In the genomic region with DNA sequence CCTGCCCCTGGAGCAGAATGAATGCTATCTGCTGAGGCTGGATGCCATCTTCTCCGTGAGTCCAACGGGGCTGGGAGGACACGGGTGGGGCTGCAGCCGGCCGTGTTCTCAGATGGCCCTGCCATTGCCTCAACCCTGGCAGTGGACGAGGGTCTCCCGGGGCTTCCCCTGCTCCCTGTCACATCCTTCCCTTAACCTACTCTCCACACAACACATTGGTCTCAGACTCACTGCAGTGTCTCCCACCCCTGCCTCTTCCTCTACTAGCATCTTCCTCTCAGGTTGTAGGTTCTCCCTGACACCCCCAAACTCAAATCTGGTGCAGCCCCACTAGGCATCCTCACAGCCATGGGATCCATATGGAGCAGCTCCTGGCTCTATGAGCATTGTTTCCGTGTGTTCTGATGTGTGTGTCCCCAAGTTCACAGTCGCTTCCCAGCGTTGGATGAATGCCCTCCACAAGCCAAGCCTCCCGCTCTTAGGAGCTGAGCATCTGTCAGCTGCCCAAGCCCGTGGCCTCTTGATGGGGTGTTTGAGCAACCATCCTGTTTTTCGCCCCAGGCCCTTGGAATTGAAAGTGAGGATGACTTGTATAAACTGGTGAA, we compare ENCODE assay signal across 26 cellular contexts. TPM values are rescaled to one million over a fixed set of nuclear protein-coding genes. Genes with fewer than 3 reads are reported as not detected.
DNase-seq lines count a peak whose midpoint lies in the region; ATAC-seq, FAIRE-seq and TF ChIP-seq lines count a peak whose summit lies in the region.
"Had no signal": no experiment of that assay in that cellular context is flagged by ENCODE, and none has a peak within 500 bp of the region (broad histone marks: within the 10 kb centered on the region; RNA-seq: fewer than 3 reads in every experiment).

No MANE protein-coding gene starts in this region.

- H3K4ac ChIP-seq in mesenchymal stem cell (ENCODE audit: low read depth in 1 of 2, low read length in 2 of 2), result no peak overlapping the region

- H3K4me2 ChIP-seq in mesenchymal stem cell (ENCODE audit: low read length, poor library complexity, severe bottlenecking), result no peak overlapping the region

- H3K27ac ChIP-seq in right atrium auricular region, result no peak overlapping the region
- H3K27ac ChIP-seq in heart right ventricle, result no peak overlapping the region
- no peak overlapping the region for H3K27ac ChIP-seq in mesenchymal stem cell (ENCODE audit: low read length, poor library complexity, severe bottlenecking)
- peak overlapping the region; percentile 70 for H3K27ac ChIP-seq in neutrophil
- H3K27ac ChIP-seq: 22Rv1; BLaER1 treated with 17β-estradiol and CSF1 and Interleukin-3, amounts not matched to agents 10 nM and 100 nM; GM23248 had no signal

- no peaks in the 10 kb centered on the region for H3K79me1 ChIP-seq in mesenchymal stem cell (replicated peaks; ENCODE audit: low read length, poor library complexity, severe bottlenecking)

- H3K36me3 Mint-ChIP-seq in stimulated activated effector memory CD8-positive, alpha-beta T cell treated with anti-CD3 and anti-CD28 coated beads, Interleukin-12 subunit alpha, Interleukin-12 subunit beta, amount 100 ng/mL, for 72 hours, result no peaks in the 10 kb centered on the region
- H3K36me3 Mint-ChIP-seq in activated CD4-positive, alpha-beta T cell treated with anti-CD3 and anti-CD28 coated beads for 36 hours (ENCODE audit: low read depth), result no peaks in the 10 kb centered on the region
- H3K36me3 Mint-ChIP-seq in Caco-2 (ENCODE audit: insufficient read depth, unreplicated experiment), result no peaks in the 10 kb centered on the region
- H3K36me3 Mint-ChIP-seq: CD14-positive monocyte; CD8-positive, alpha-beta memory T cell had no signal

- DNase-seq in right atrium auricular region (ENCODE audit: low spot score) (peak; percentile 30), heart right ventricle (no peak), mesenchymal stem cell (no peak), GM12891 (ENCODE audit: insufficient read length, low spot score) (no peak), Caco-2 (no peak)
- no peak for DNase-seq in stimulated activated effector memory CD8-positive, alpha-beta T cell treated with anti-CD3 and anti-CD28 coated beads, Interleukin-12 subunit alpha, Interleukin-12 subunit beta, amount 100 ng/mL, for 72 hours (ENCODE audit: low spot score in 2 of 2)
- no peak for DNase-seq in activated CD4-positive, alpha-beta T cell treated with anti-CD3 and anti-CD28 coated beads for 36 hours
- DNase-seq: ACHN; AML-193; BE2C; Calu3; CD4-positive, alpha-beta T cell; CD8-positive, alpha-beta memory T cell; DMS153; DND-41; GM23248; H9 had no signal

- no peak overlapping the region for H2BK15ac ChIP-seq in mesenchymal stem cell (ENCODE audit: low read depth, poor library complexity, severe bottlenecking)

- H3K4me1 Mint-ChIP-seq in stimulated activated effector memory CD8-positive, alpha-beta T cell treated with anti-CD3 and anti-CD28 coated beads, Interleukin-12 subunit alpha, Interleukin-12 subunit beta, amount 100 ng/mL, for 72 hours, result no peaks in the 10 kb centered on the region
- H3K4me1 Mint-ChIP-seq in activated CD4-positive, alpha-beta T cell treated with anti-CD3 and anti-CD28 coated beads for 36 hours, result no peaks in the 10 kb centered on the region
- H3K4me1 Mint-ChIP-seq in Caco-2 (ENCODE audit: low read depth, unreplicated experiment), result peaks cover 22% of the 10 kb centered on the region
- H3K4me1 Mint-ChIP-seq: CD8-positive, alpha-beta memory T cell had no signal

- POLR2A ChIA-PET in activated CD4-positive, alpha-beta T cell treated with anti-CD3 and anti-CD28 coated beads for 36 hours (lab: Charles Lee), result no interaction called here
- POLR2A ChIA-PET in Caco-2 (lab: Charles Lee), result no interaction called here

- peak overlapping the region; percentile 18 for H4K91ac ChIP-seq in mesenchymal stem cell (ENCODE audit: low read length)

- H3K36me3 ChIP-seq in right atrium auricular region (no peaks in the 10 kb centered on the region), heart right ventricle (no peaks in the 10 kb centered on the region), mesenchymal stem cell (ENCODE audit: control insufficient read depth in 1 of 2, insufficient read depth in 2 of 2, low read depth in 1 of 2, low read length in 2 of 2) (no peaks in the 10 kb centered on the region), neutrophil (no peaks in the 10 kb centered on the region), Caco-2 (ENCODE audit: control insufficient read depth, insufficient read depth, low read length) (no peaks in the 10 kb centered on the region)
- H3K36me3 ChIP-seq: BE2C; BLaER1 treated with 17β-estradiol and CSF1 and Interleukin-3, amounts not matched to agents 10 nM and 100 nM had no signal

- H4K8ac ChIP-seq in mesenchymal stem cell (ENCODE audit: low read length), result no peak overlapping the region

- no peak overlapping the region for H3K9ac ChIP-seq in mesenchymal stem cell (ENCODE audit: low read length)
- H3K9ac ChIP-seq: BLaER1 treated with 17β-estradiol and CSF1 and Interleukin-3, amounts not matched to agents 10 nM and 100 nM; GM23248 had no signal

- ATAC-seq in heart right ventricle, result no peak
- peak; percentile 16 for ATAC-seq in stimulated activated effector memory CD8-positive, alpha-beta T cell treated with anti-CD3 and anti-CD28 coated beads, Interleukin-12 subunit alpha, Interleukin-12 subunit beta, amount 100 ng/mL, for 72 hours
- no peak for ATAC-seq in activated CD4-positive, alpha-beta T cell treated with anti-CD3 and anti-CD28 coated beads for 36 hours
- ATAC-seq: HCT116 had no signal

- no peak overlapping the region for H3K18ac ChIP-seq in mesenchymal stem cell (ENCODE audit: low read depth in 1 of 2, low read length in 2 of 2)

- H3K4me3 Mint-ChIP-seq in stimulated activated effector memory CD8-positive, alpha-beta T cell treated with anti-CD3 and anti-CD28 coated beads, Interleukin-12 subunit alpha, Interleukin-12 subunit beta, amount 100 ng/mL, for 72 hours, result no peak overlapping the region
- no peak overlapping the region for H3K4me3 Mint-ChIP-seq in activated CD4-positive, alpha-beta T cell treated with anti-CD3 and anti-CD28 coated beads for 36 hours
- no peak overlapping the region for H3K4me3 Mint-ChIP-seq in Caco-2 (ENCODE audit: unreplicated experiment)
- H3K4me3 Mint-ChIP-seq: CD14-positive monocyte; CD4-positive, alpha-beta T cell; CD8-positive, alpha-beta memory T cell; H9 had no signal

- no peaks in the 10 kb centered on the region for H3K27me3 Mint-ChIP-seq in activated CD4-positive, alpha-beta T cell treated with anti-CD3 and anti-CD28 coated beads for 36 hours
- no peaks in the 10 kb centered on the region for H3K27me3 Mint-ChIP-seq in Caco-2 (ENCODE audit: insufficient read depth, unreplicated experiment)
- H3K27me3 Mint-ChIP-seq: CD4-positive, alpha-beta T cell had no signal

- no peak overlapping the region for H2AK5ac ChIP-seq in mesenchymal stem cell (ENCODE audit: low read length, severe bottlenecking)

- no peak overlapping the region for H2AFZ ChIP-seq in mesenchymal stem cell (ENCODE audit: low read depth, low read length)
- H2AFZ ChIP-seq: GM23248 had no signal

- no peak for FAIRE-seq in GM12891 (lab: Jason Lieb, UNC)
- FAIRE-seq: A204.1, G401.6, GM19239 had no signal

- H3K4me3 ChIP-seq in right atrium auricular region, result no peak overlapping the region
- H3K4me3 ChIP-seq in heart right ventricle, result no peak overlapping the region
- no peak overlapping the region for H3K4me3 ChIP-seq in mesenchymal stem cell (ENCODE audit: insufficient read depth in 1 of 2, low read depth in 1 of 2, low read length in 2 of 2)
- peak overlapping the region in 1 of 2 experiments; percentile 6 for H3K4me3 ChIP-seq in neutrophil (ENCODE audit: low read depth in 1 of 2, low read length in 1 of 2)
- H3K4me3 ChIP-seq in Caco-2 (ENCODE audit: low read depth, low read length), result no peak overlapping the region
- H3K4me3 ChIP-seq: BLaER1 treated with 17β-estradiol and CSF1 and Interleukin-3, amounts not matched to agents 10 nM and 100 nM; GM23248 had no signal

- no peak overlapping the region for H2BK12ac ChIP-seq in mesenchymal stem cell (ENCODE audit: low read length in 2 of 2)

- 83 to 84% methylated on average over 13 of the region's 13 CpGs for WGBS in heart right ventricle, 2 donors
- WGBS in mesenchymal stem cell, result 93% methylated on average over 13 of the region's 13 CpGs

- H2BK120ac ChIP-seq in mesenchymal stem cell (ENCODE audit: low read depth, low read length), result no peak overlapping the region

- no peak overlapping the region for H3K14ac ChIP-seq in mesenchymal stem cell (ENCODE audit: low read length in 2 of 2)

- H3K23ac ChIP-seq in mesenchymal stem cell (ENCODE audit: low read length in 2 of 2), result no peak overlapping the region

- H3K9me3 Mint-ChIP-seq in stimulated activated effector memory CD8-positive, alpha-beta T cell treated with anti-CD3 and anti-CD28 coated beads, Interleukin-12 subunit alpha, Interleukin-12 subunit beta, amount 100 ng/mL, for 72 hours, result no peaks in the 10 kb centered on the region
- no peaks in the 10 kb centered on the region for H3K9me3 Mint-ChIP-seq in activated CD4-positive, alpha-beta T cell treated with anti-CD3 and anti-CD28 coated beads for 36 hours (ENCODE audit: low read depth)
- no peaks in the 10 kb centered on the region for H3K9me3 Mint-ChIP-seq in Caco-2 (ENCODE audit: unreplicated experiment)
- H3K9me3 Mint-ChIP-seq: CD4-positive, alpha-beta T cell; CD8-positive, alpha-beta memory T cell had no signal

- no peak overlapping the region for H2BK5ac ChIP-seq in mesenchymal stem cell (ENCODE audit: low read depth, low read length, poor library complexity, severe bottlenecking)

- H3K4me1 ChIP-seq in right atrium auricular region (no peaks in the 10 kb centered on the region), heart right ventricle (peaks cover 0 to under 1% (median 0%) of the 10 kb centered on the region in 9 donors), mesenchymal stem cell (ENCODE audit: control insufficient read depth, insufficient read depth, low read depth, low read length) (no peaks in the 10 kb centered on the region), neutrophil (ENCODE audit: control insufficient read depth in 1 of 2, insufficient read depth in 1 of 2, low read depth in 1 of 2, low read length in 1 of 2) (peaks cover 23 to 35% of the 10 kb centered on the region in 2 experiments), Caco-2 (peaks cover 12% of the 10 kb centered on the region)
- H3K4me1 ChIP-seq: BE2C had no signal

- intact Hi-C loops in heart right ventricle (cut with DNase I) (no loop called here), Caco-2 (cut with micrococcal nuclease; ENCODE audit: unreplicated experiment) (no loop called here)
- intact Hi-C loops in activated CD4-positive, alpha-beta T cell treated with anti-CD3 and anti-CD28 coated beads for 36 hours (cut with DNase I, micrococcal nuclease), result no loop called here

- TF ChIP-seq CTCF in right atrium auricular region (IDR thresholded peaks at IDR 0.05) (no peak), heart right ventricle (IDR thresholded peaks at IDR 0.05) (no peak), neutrophil (IDR thresholded peaks at IDR 0.05) (no peak), Caco-2 (IDR thresholded peaks at IDR 0.05; ENCODE audit: insufficient read depth in 1 of 2, low read depth in 1 of 2, low read length in 1 of 2, severe bottlenecking in 1 of 2, unreplicated experiment in 1 of 2) (no peak)

- TF ChIP-seq POLR2A in GM12891 (IDR thresholded peaks at IDR 0.05; ENCODE audit: low read depth, low read length), result no peak

- no peaks in the 10 kb centered on the region for H3K9me3 ChIP-seq in right atrium auricular region
- H3K9me3 ChIP-seq in heart right ventricle, result peaks cover 0 to 6% (median 0%) of the 10 kb centered on the region in 11 donors
- no peaks in the 10 kb centered on the region for H3K9me3 ChIP-seq in mesenchymal stem cell (ENCODE audit: control insufficient read depth, low read length)
- H3K9me3 ChIP-seq in neutrophil, result no peaks in the 10 kb centered on the region
- H3K9me3 ChIP-seq in Caco-2, result no peaks in the 10 kb centered on the region
- H3K9me3 ChIP-seq: BE2C; BLaER1 treated with 17β-estradiol and CSF1 and Interleukin-3, amounts not matched to agents 10 nM and 100 nM had no signal

- BruUV-seq in Caco-2 (replicated peaks; lab: Mats Ljungman, UMichigan), result no TSS peak

- H3K27me3 ChIP-seq in right atrium auricular region, result no peaks in the 10 kb centered on the region
- peaks cover 0 to 7% (median 0%) of the 10 kb centered on the region in 7 donors for H3K27me3 ChIP-seq in heart right ventricle
- H3K27me3 ChIP-seq in mesenchymal stem cell (ENCODE audit: control insufficient read depth in 1 of 2, insufficient read depth in 1 of 2, low read length in 2 of 2), result peaks cover 20 to 22% of the 10 kb centered on the region in 2 experiments
- no peaks in the 10 kb centered on the region for H3K27me3 ChIP-seq in neutrophil
- no peaks in the 10 kb centered on the region for H3K27me3 ChIP-seq in Caco-2 (replicated peaks; ENCODE audit: control insufficient read depth, insufficient read depth, low read length)
- H3K27me3 ChIP-seq: BE2C; BLaER1 treated with 17β-estradiol and CSF1 and Interleukin-3, amounts not matched to agents 10 nM and 100 nM had no signal

- CTCF ChIA-PET in activated CD4-positive, alpha-beta T cell treated with anti-CD3 and anti-CD28 coated beads for 36 hours (lab: Charles Lee), result interaction anchor here (0.9 kb wide), 1 partner anchor 40 kb away, joined by 4 read pairs; no protein-coding TSS in a partner anchor
- CTCF ChIA-PET in Caco-2 (lab: Charles Lee), result no interaction called here

- H3K27ac Mint-ChIP-seq in stimulated activated effector memory CD8-positive, alpha-beta T cell treated with anti-CD3 and anti-CD28 coated beads, Interleukin-12 subunit alpha, Interleukin-12 subunit beta, amount 100 ng/mL, for 72 hours, result no peak overlapping the region
- no peak overlapping the region for H3K27ac Mint-ChIP-seq in activated CD4-positive, alpha-beta T cell treated with anti-CD3 and anti-CD28 coated beads for 36 hours
- no peak overlapping the region for H3K27ac Mint-ChIP-seq in Caco-2 (ENCODE audit: unreplicated experiment)
- H3K27ac Mint-ChIP-seq: CD4-positive, alpha-beta T cell had no signal

RNA-seq across cellular contexts. Expression of a gene that starts 27.8 kb away (rescaled TPM):
- total RNA-seq in right atrium auricular region, result under 1 TPM; 0.08 to 0.33 TPM
- under 1 TPM in 3 of 10 donors, not detected in 7; 0.05 to 0.25 (median 0.10) TPM for total RNA-seq in heart right ventricle
- under 1 TPM in 1 of 2 donors, not detected in 1; 0.03 TPM for polyA plus RNA-seq in heart right ventricle
- not detected for polyA plus RNA-seq in mesenchymal stem cell (2013, experiment 1 of 2)
- not detected for polyA plus RNA-seq in mesenchymal stem cell (2013, experiment 2 of 2)
- 0.04 TPM for polyA plus RNA-seq in GM12891 (2012; ENCODE audit: low read depth, missing spikeins)
- 1 to 10 TPM; 1.9 to 2.3 TPM for total RNA-seq in activated CD4-positive, alpha-beta T cell treated with anti-CD3 and anti-CD28 coated beads for 36 hours
- total RNA-seq in Caco-2 (2022), result 0.09 TPM in 2 replicates
- total RNA-seq: Calu3, H4 had no signal
- polyA plus RNA-seq: CD14-positive monocyte had no signal

RNA-seq across cellular contexts. Expression of a gene that starts 48.4 kb away (rescaled TPM):
- total RNA-seq in right atrium auricular region (not detected), heart right ventricle (under 1 TPM in 3 of 10 donors, not detected in 7; 0.17 to 0.37 (median 0.23) TPM), Caco-2 (2022) (0.49 and 1.1 TPM in 2 replicates)
- under 1 TPM in 1 of 2 donors, not detected in 1; 0.06 TPM for polyA plus RNA-seq in heart right ventricle
- 0.22 TPM for polyA plus RNA-seq in mesenchymal stem cell (2013, experiment 1 of 2)
- 0.21 TPM for polyA plus RNA-seq in mesenchymal stem cell (2013, experiment 2 of 2)
- not detected for polyA plus RNA-seq in GM12891 (2012; ENCODE audit: low read depth, missing spikeins)
- not detected for total RNA-seq in activated CD4-positive, alpha-beta T cell treated with anti-CD3 and anti-CD28 coated beads for 36 hours
- total RNA-seq: Calu3; CD4-positive, alpha-beta T cell; CD8-positive, alpha-beta memory T cell; GM23248; H4; H9 had no signal
- polyA plus RNA-seq: CD14-positive monocyte; CD8-positive, alpha-beta memory T cell; GM23248 had no signal
